In genomic region chr12:111192657-111193056, GRCh38 we compare ENCODE assay signal across 23 cellular contexts.
"Had no signal": no experiment of that assay in that cellular context is flagged by ENCODE, and none has a peak within 500 bp of the region (broad histone marks: within the 10 kb centered on the region; RNA-seq: fewer than 3 reads in every experiment).

No MANE protein-coding gene starts in this region.

- H3K79me2 ChIP-seq: hepatocyte had no signal

- H3K36me3 Mint-ChIP-seq: stimulated activated memory B cell treated with anti-CD40 and anti-IgM and Interleukin-4, amounts not matched to agents 10 μg/mL and 1 μg/mL and 100 μg/mL, for 72 hours had no signal

- H3K27ac ChIP-seq: hepatocyte, neutrophil, psoas muscle, spleen, thoracic aorta had no signal

- H3K4me2 ChIP-seq: hepatocyte had no signal

- DNase-seq: effector memory CD8-positive, alpha-beta T cell; erythroblast; foreskin melanocyte; head of caudate nucleus; left colon; left ventricle myocardium superior; mesendoderm; naive B cell; psoas muscle; retina; spleen; stimulated activated CD4-positive, alpha-beta T cell treated with anti-CD3 and anti-CD28 coated beads, Interleukin-15, amount 100 ng/mL, for 24 hours; stimulated activated CD4-positive, alpha-beta T cell treated with anti-CD3 and anti-CD28 coated beads, Interleukin-1b, Interleukin-23, amount 100 ng/mL, for 48 hours; stimulated activated CD4-positive, alpha-beta T cell treated with anti-CD3 and anti-CD28 coated beads, Interleukin-4, amount 100 ng/mL, for 24 hours; trophoblast cell had no signal

- H3K27me3 ChIP-seq: neutrophil had no signal

- H2AFZ ChIP-seq: hepatocyte had no signal

- H3K4me1 ChIP-seq: psoas muscle, spleen had no signal

- H3K27ac Mint-ChIP-seq: dendritic cell treated with granulocyte-macrophage colony-stimulating factor and Interleukin-4, amounts not matched to agents 40 ng/mL and 50 ng/mL, for 4 days; effector memory CD8-positive, alpha-beta T cell; nephron; stimulated activated memory B cell treated with anti-CD40 and anti-IgM and Interleukin-4, amounts not matched to agents 10 μg/mL and 1 μg/mL and 100 μg/mL, for 72 hours; stimulated activated naive CD8-positive, alpha-beta T cell treated with anti-CD3 and anti-CD28 coated beads, Interleukin-15, Interleukin-2, amounts not matched to agents 100 ng/mL and 50 ng/mL, for 24 hours had no signal

- H3K4me3 Mint-ChIP-seq: dendritic cell treated with granulocyte-macrophage colony-stimulating factor and Interleukin-4, amounts not matched to agents 40 ng/mL and 50 ng/mL, for 4 days; effector memory CD8-positive, alpha-beta T cell; naive B cell; nephron; stimulated activated memory B cell treated with anti-CD40 and anti-IgM and Interleukin-4, amounts not matched to agents 10 μg/mL and 1 μg/mL and 100 μg/mL, for 72 hours; stimulated activated naive CD8-positive, alpha-beta T cell treated with anti-CD3 and anti-CD28 coated beads, Interleukin-15, Interleukin-2, amounts not matched to agents 100 ng/mL and 50 ng/mL, for 24 hours had no signal

- H3K9me3 Mint-ChIP-seq: dendritic cell treated with granulocyte-macrophage colony-stimulating factor and Interleukin-4, amounts not matched to agents 40 ng/mL and 50 ng/mL, for 4 days; nephron; stimulated activated memory B cell treated with anti-CD40 and anti-IgM and Interleukin-4, amounts not matched to agents 10 μg/mL and 1 μg/mL and 100 μg/mL, for 72 hours; stimulated activated naive CD8-positive, alpha-beta T cell treated with anti-CD3 and anti-CD28 coated beads, Interleukin-15, Interleukin-2, amounts not matched to agents 100 ng/mL and 50 ng/mL, for 24 hours had no signal

- H3K4me3 ChIP-seq: hepatocyte, lung, psoas muscle, spleen, thoracic aorta had no signal

- H3K4me1 Mint-ChIP-seq: stimulated activated memory B cell treated with anti-CD40 and anti-IgM and Interleukin-4, amounts not matched to agents 10 μg/mL and 1 μg/mL and 100 μg/mL, for 72 hours had no signal

- H3K36me3 ChIP-seq: neutrophil, spleen, thoracic aorta had no signal

- H3K9me3 ChIP-seq: neutrophil, psoas muscle, thoracic aorta had no signal
